ENCODE assay signal across 20 cellular contexts in the genomic region with DNA sequence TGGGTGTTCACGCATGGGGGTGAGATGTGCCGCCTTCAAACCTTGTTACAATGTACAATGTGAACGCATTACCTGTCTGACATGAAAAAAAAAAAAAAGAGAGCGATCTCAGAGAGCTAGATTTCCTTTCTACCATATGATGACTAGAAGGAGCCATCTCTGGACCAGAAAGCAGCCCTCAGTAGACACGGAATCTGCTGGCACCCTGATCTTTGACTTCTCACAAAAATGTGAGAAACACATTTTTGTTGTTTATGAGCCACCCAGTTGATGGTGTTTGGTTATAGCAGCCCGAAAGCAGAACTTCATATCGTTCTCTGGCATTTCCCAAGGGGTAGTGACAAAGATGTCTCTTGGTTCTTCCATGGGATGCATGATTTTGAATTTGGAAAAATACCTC.
"Had no signal": no experiment of that assay in that cellular context is flagged by ENCODE, and none has a peak within 500 bp of the region (broad histone marks: within the 10 kb centered on the region; RNA-seq: fewer than 3 reads in every experiment).

No MANE protein-coding gene starts in this region.

- H3K9me3 Mint-ChIP-seq: dendritic cell treated with granulocyte-macrophage colony-stimulating factor and Interleukin-4, amounts not matched to agents 40 ng/mL and 50 ng/mL, for 4 days; effector memory CD8-positive, alpha-beta T cell; endodermal cell; mesothelial cell of epicardium; naive thymus-derived CD4-positive, alpha-beta T cell had no signal

- DNase-seq: colonic mucosa; cortex of kidney; effector CD8-positive, alpha-beta T cell; effector memory CD8-positive, alpha-beta T cell; endodermal cell; erythroblast; foreskin keratinocyte; heart left ventricle; hypothalamus; left cardiac atrium; left lung; left ventricle myocardium superior; lower lobe of right lung; mesenchymal stem cell; naive thymus-derived CD4-positive, alpha-beta T cell had no signal

- H3K4me2 ChIP-seq: hepatocyte had no signal

- H3K36me3 Mint-ChIP-seq: mesothelial cell of epicardium; naive thymus-derived CD4-positive, alpha-beta T cell had no signal

- H3K4me3 Mint-ChIP-seq: dendritic cell treated with granulocyte-macrophage colony-stimulating factor and Interleukin-4, amounts not matched to agents 40 ng/mL and 50 ng/mL, for 4 days; effector memory CD8-positive, alpha-beta T cell; endodermal cell; mesothelial cell of epicardium; naive thymus-derived CD4-positive, alpha-beta T cell had no signal

- H3K4me3 ChIP-seq: colonic mucosa, gastroesophageal sphincter, heart left ventricle, hepatocyte, left lung, lower lobe of right lung had no signal

- H2AFZ ChIP-seq: hepatocyte had no signal

- H3K9me3 ChIP-seq: colonic mucosa, gastroesophageal sphincter, heart left ventricle, left lung, lower lobe of right lung had no signal

- H3K27me3 ChIP-seq: colonic mucosa, gastroesophageal sphincter, heart left ventricle, hepatocyte, left lung had no signal

- H3K36me3 ChIP-seq: colonic mucosa, gastroesophageal sphincter, heart left ventricle, left lung, lower lobe of right lung had no signal

- H3K27ac Mint-ChIP-seq: dendritic cell treated with granulocyte-macrophage colony-stimulating factor and Interleukin-4, amounts not matched to agents 40 ng/mL and 50 ng/mL, for 4 days; effector memory CD8-positive, alpha-beta T cell; endodermal cell; mesothelial cell of epicardium; naive thymus-derived CD4-positive, alpha-beta T cell had no signal

- H3K4me1 ChIP-seq: foreskin keratinocyte, gastroesophageal sphincter had no signal

- H3K4me1 Mint-ChIP-seq: endodermal cell; naive thymus-derived CD4-positive, alpha-beta T cell had no signal

- H3K27ac ChIP-seq: epithelial cell of prostate, foreskin keratinocyte, gastroesophageal sphincter, heart left ventricle, hepatocyte had no signal
